ENCODE assay signal across 18 cellular contexts in genomic region chr9:128712451-128713410, GRCh38. TPM values are rescaled to one million over a fixed set of nuclear protein-coding genes. Genes with fewer than 3 reads are reported as not detected.
DNase-seq lines count a peak whose midpoint lies in the region; TF ChIP-seq lines count a peak whose summit lies in the region.
"Had no signal": no experiment of that assay in that cellular context is flagged by ENCODE, and none has a peak within 500 bp of the region (broad histone marks: within the 10 kb centered on the region; RNA-seq: fewer than 3 reads in every experiment).

No MANE protein-coding gene starts in this region.

- no peaks in the 10 kb centered on the region for H3K4me1 ChIP-seq in suprapubic skin
- H3K4me1 ChIP-seq: thyroid gland had no signal

- no peak for TF ChIP-seq POLR2A in suprapubic skin (IDR thresholded peaks at IDR 0.05)

- TF ChIP-seq EP300 in suprapubic skin (IDR thresholded peaks at IDR 0.05) = no peak

- 89% methylated on average over 13 of the region's 26 CpGs for WGBS in suprapubic skin

- H3K4me3 Mint-ChIP-seq in activated naive CD4-positive, alpha-beta T cell treated with anti-CD3 and anti-CD28 coated beads, Interleukin-2, amount 10 ng/mL, durations not matched to agents 7 days and 5 days = no peak overlapping the region
- H3K4me3 Mint-ChIP-seq: nephron progenitor cell; stimulated activated memory B cell treated with anti-CD40 and anti-IgM and Interleukin-4, amounts not matched to agents 10 μg/mL and 1 μg/mL and 100 μg/mL, for 72 hours had no signal

- H3K4me1 Mint-ChIP-seq in activated naive CD4-positive, alpha-beta T cell treated with anti-CD3 and anti-CD28 coated beads, Interleukin-2, amount 10 ng/mL, durations not matched to agents 7 days and 5 days = no peaks in the 10 kb centered on the region
- H3K4me1 Mint-ChIP-seq: nephron progenitor cell; stimulated activated memory B cell treated with anti-CD40 and anti-IgM and Interleukin-4, amounts not matched to agents 10 μg/mL and 1 μg/mL and 100 μg/mL, for 72 hours had no signal

- no peaks in the 10 kb centered on the region for H3K36me3 Mint-ChIP-seq in activated naive CD4-positive, alpha-beta T cell treated with anti-CD3 and anti-CD28 coated beads, Interleukin-2, amount 10 ng/mL, durations not matched to agents 7 days and 5 days

- no peaks in the 10 kb centered on the region for H3K9me3 ChIP-seq in suprapubic skin
- H3K9me3 ChIP-seq: BLaER1, thyroid gland had no signal

- peak; percentile 18 for DNase-seq in activated naive CD4-positive, alpha-beta T cell treated with anti-CD3 and anti-CD28 coated beads, Interleukin-2, amount 10 ng/mL, durations not matched to agents 7 days and 5 days
- no peak for DNase-seq in activated naive CD4-positive, alpha-beta T cell treated with anti-CD3 and anti-CD28 coated beads, Interleukin-2, amount 50 U/mL, for 16 hours
- DNase-seq in islet precursor cell (peak; percentile 50), suprapubic skin (ENCODE audit: low spot score in 2 of 2) (peak; percentile 56 to 70), NCI-H226 (no peak), cerebellum (ENCODE audit: low spot score) (no peak)
- DNase-seq: activated CD4-positive, alpha-beta T cell treated with anti-CD3 and anti-CD28 coated beads, Interleukin-2, amount 50 U/mL, for 1 hour; activated naive CD4-positive, alpha-beta T cell; GDM1; mesendoderm; NCI-H187 treated with DMSO at 0.1 percent for 48 hours; NCI-H446 treated with DMSO at 0.1 percent for 48 hours; nephron progenitor cell; RPMI8226; SW 1271; thyroid gland had no signal

- TF ChIP-seq CTCF in suprapubic skin (IDR thresholded peaks at IDR 0.05) = no peak

- H3K27me3 ChIP-seq in suprapubic skin = no peaks in the 10 kb centered on the region
- H3K27me3 ChIP-seq: BLaER1, thyroid gland had no signal

- no peaks in the 10 kb centered on the region for H3K9me3 Mint-ChIP-seq in activated naive CD4-positive, alpha-beta T cell treated with anti-CD3 and anti-CD28 coated beads, Interleukin-2, amount 10 ng/mL, durations not matched to agents 7 days and 5 days
- H3K9me3 Mint-ChIP-seq: nephron progenitor cell; stimulated activated memory B cell treated with anti-CD40 and anti-IgM and Interleukin-4, amounts not matched to agents 10 μg/mL and 1 μg/mL and 100 μg/mL, for 72 hours had no signal

- no peaks in the 10 kb centered on the region for H3K27me3 Mint-ChIP-seq in activated naive CD4-positive, alpha-beta T cell treated with anti-CD3 and anti-CD28 coated beads, Interleukin-2, amount 10 ng/mL, durations not matched to agents 7 days and 5 days
- H3K27me3 Mint-ChIP-seq: stimulated activated memory B cell treated with anti-CD40 and anti-IgM and Interleukin-4, amounts not matched to agents 10 μg/mL and 1 μg/mL and 100 μg/mL, for 72 hours had no signal

- H3K27ac Mint-ChIP-seq in activated naive CD4-positive, alpha-beta T cell treated with anti-CD3 and anti-CD28 coated beads, Interleukin-2, amount 10 ng/mL, durations not matched to agents 7 days and 5 days = no peak overlapping the region
- H3K27ac Mint-ChIP-seq: nephron progenitor cell; stimulated activated memory B cell treated with anti-CD40 and anti-IgM and Interleukin-4, amounts not matched to agents 10 μg/mL and 1 μg/mL and 100 μg/mL, for 72 hours had no signal

- CTCF ChIA-PET in activated naive CD4-positive, alpha-beta T cell treated with anti-CD3 and anti-CD28 coated beads, Interleukin-2, amount 10 ng/mL, durations not matched to agents 7 days and 5 days (lab: Charles Lee) = no interaction called here

- H3K36me3 ChIP-seq in suprapubic skin = peaks cover 20% of the 10 kb centered on the region
- H3K36me3 ChIP-seq: thyroid gland had no signal

- no peak overlapping the region for H3K27ac ChIP-seq in suprapubic skin
- H3K27ac ChIP-seq: BLaER1, thyroid gland had no signal

- H3K4me3 ChIP-seq in suprapubic skin = no peak overlapping the region
- H3K4me3 ChIP-seq: BLaER1, thyroid gland had no signal

RNA-seq across cellular contexts. Expression of gene PKN3, which starts 10.4 kb away (rescaled TPM):
- 1 to 10 TPM; 3.4 to 6.0 (median 4.4) TPM for total RNA-seq in suprapubic skin
- 4.2 TPM for total RNA-seq in cerebellum

RNA-seq across cellular contexts. Expression of gene ZDHHC12, which starts 11.2 kb away (rescaled TPM):
- total RNA-seq in suprapubic skin = 10 to 100 TPM; 31.5 to 90.5 (median 75.0) TPM
- total RNA-seq in cerebellum = 1.7 TPM

RNA-seq across cellular contexts. Expression of gene SET, which starts 23.7 kb away (rescaled TPM):
- 100 to 1,000 TPM; 101 to 166 (median 161) TPM for total RNA-seq in suprapubic skin
- total RNA-seq in cerebellum = 254 TPM

RNA-seq across cellular contexts. Expression of gene DYNC2I2, which starts 56.1 kb away (rescaled TPM):
- total RNA-seq in suprapubic skin (10 to 100 TPM; 43.5 to 52.4 (median 45.8) TPM), cerebellum (33.4 TPM)

RNA-seq across cellular contexts. Expression of gene ZER1, which starts 59.0 kb away (rescaled TPM):
- total RNA-seq in suprapubic skin (10 to 100 TPM; 53.7 to 75.3 (median 67.7) TPM), cerebellum (21.8 TPM)

Comparison
In these comparisons a context has a peak if more than half of its experiments do, and no peak if none do; other contexts are left out.
1. DNase-seq: peak in activated naive CD4-positive, alpha-beta T cell treated with anti-CD3 and anti-CD28 coated beads, Interleukin-2, amount 10 ng/mL, durations not matched to agents 7 days and 5 days (single experiment), islet precursor cell (single experiment) and suprapubic skin (2 of 2); none in activated naive CD4-positive, alpha-beta T cell treated with anti-CD3 and anti-CD28 coated beads, Interleukin-2, amount 50 U/mL, for 16 hours (single experiment), NCI-H226 (single experiment) and cerebellum (single experiment).
2. RNA of gene ZDHHC12, which starts 11.2 kb away (total RNA-seq): 31.5 to 90.5 TPM in suprapubic skin; 1.7 TPM in cerebellum (single experiment); every median in the first group is over 10 times any median in the second.